25 cellular contexts compared by ENCODE assay signal in genomic region chr6:43207286-43207685, GRCh38. TPM values are rescaled to one million over a fixed set of nuclear protein-coding genes. Genes with fewer than 3 reads are reported as not detected.
"Had no signal": no experiment of that assay in that cellular context is flagged by ENCODE, and none has a peak within 500 bp of the region (broad histone marks: within the 10 kb centered on the region; RNA-seq: fewer than 3 reads in every experiment).

No MANE protein-coding gene starts in this region.

- H3K36me3 ChIP-seq: neural progenitor cell had no signal

- FAIRE-seq: islet of Langerhans, urothelium cell line had no signal

- DNase-seq: activated CD4-positive, alpha-beta T cell treated with anti-CD3 and anti-CD28 coated beads, Interleukin-2, amount 50 U/mL, for 4 hours; activated naive CD4-positive, alpha-beta T cell; activated naive CD8-positive, alpha-beta T cell treated with anti-CD3 and anti-CD28 coated beads for 36 hours; amniotic stem cell; foreskin keratinocyte; glutamatergic neuron; hippocampal formation; left cardiac atrium; mesendoderm; naive thymus-derived CD4-positive, alpha-beta T cell; stimulated activated CD4-positive, alpha-beta T cell treated with anti-CD3 and anti-CD28 coated beads, Interleukin-12 subunit alpha, Interleukin-12 subunit beta, amount 100 ng/mL, for 4 hours; stimulated activated CD4-positive, alpha-beta T cell treated with anti-CD3 and anti-CD28 coated beads, Interleukin-1b, Interleukin-23, amount 100 ng/mL, for 48 hours; stimulated activated CD8-positive, alpha-beta memory T cell treated with anti-CD3 and anti-CD28 coated beads, Interleukin-4, amount 100 ng/mL, for 48 hours; stimulated activated naive CD4-positive, alpha-beta T cell treated with Interleukin-2 at 50 U/mL for 16 hours; T-helper 2 cell; WERI-Rb-1 had no signal

- H2AFZ ChIP-seq: neural progenitor cell had no signal

- H3K27ac ChIP-seq: cardiac muscle cell, epithelial cell of prostate, foreskin keratinocyte, neural progenitor cell, tibial nerve, WERI-Rb-1 had no signal

- H3K9me3 ChIP-seq: tibial nerve had no signal

- H3K9ac ChIP-seq: neural progenitor cell had no signal

- H3K4me2 ChIP-seq: neural progenitor cell had no signal

- H3K4me1 ChIP-seq: foreskin keratinocyte, neural progenitor cell, tibial nerve had no signal

- H3K4me3 ChIP-seq: cardiac muscle cell, neural progenitor cell, tibial nerve had no signal

- H3K9me3 Mint-ChIP-seq: activated naive CD8-positive, alpha-beta T cell treated with anti-CD3 and anti-CD28 coated beads for 36 hours; activated T-helper 17 cell treated with anti-CD3 and anti-CD28 coated beads, Interleukin-2, amount 50 U/mL, for 72 hours; naive thymus-derived CD4-positive, alpha-beta T cell; neural progenitor cell had no signal

- ATAC-seq: activated T-helper 17 cell treated with anti-CD3 and anti-CD28 coated beads, Interleukin-2, amount 50 U/mL, for 72 hours; foreskin keratinocyte; left cardiac atrium; naive thymus-derived CD4-positive, alpha-beta T cell had no signal

- H3K4me1 Mint-ChIP-seq: activated naive CD8-positive, alpha-beta T cell treated with anti-CD3 and anti-CD28 coated beads for 36 hours; activated T-helper 17 cell treated with anti-CD3 and anti-CD28 coated beads, Interleukin-2, amount 50 U/mL, for 72 hours; neural progenitor cell had no signal

- H3K27me3 Mint-ChIP-seq: activated naive CD8-positive, alpha-beta T cell treated with anti-CD3 and anti-CD28 coated beads for 36 hours; activated T-helper 17 cell treated with anti-CD3 and anti-CD28 coated beads, Interleukin-2, amount 50 U/mL, for 72 hours; naive thymus-derived CD4-positive, alpha-beta T cell; progenitor cell of endocrine pancreas had no signal

- H3K27me3 ChIP-seq: cardiac muscle cell, foreskin keratinocyte, neural progenitor cell, tibial nerve had no signal

- H3K4me3 Mint-ChIP-seq: activated naive CD8-positive, alpha-beta T cell treated with anti-CD3 and anti-CD28 coated beads for 36 hours; activated T-helper 17 cell treated with anti-CD3 and anti-CD28 coated beads, Interleukin-2, amount 50 U/mL, for 72 hours; naive thymus-derived CD4-positive, alpha-beta T cell; neural progenitor cell had no signal

- H3K27ac Mint-ChIP-seq: activated naive CD8-positive, alpha-beta T cell treated with anti-CD3 and anti-CD28 coated beads for 36 hours; activated T-helper 17 cell treated with anti-CD3 and anti-CD28 coated beads, Interleukin-2, amount 50 U/mL, for 72 hours; naive thymus-derived CD4-positive, alpha-beta T cell; neural progenitor cell; progenitor cell of endocrine pancreas had no signal

RNA-seq across cellular contexts. Expression of gene TTBK1, which starts 36.0 kb away (rescaled TPM):
- total RNA-seq: dermis microvascular lymphatic vessel endothelial cell, tibial nerve had no signal
